Comparison of ENCODE assay signal across 9 cellular contexts in the genomic region with DNA sequence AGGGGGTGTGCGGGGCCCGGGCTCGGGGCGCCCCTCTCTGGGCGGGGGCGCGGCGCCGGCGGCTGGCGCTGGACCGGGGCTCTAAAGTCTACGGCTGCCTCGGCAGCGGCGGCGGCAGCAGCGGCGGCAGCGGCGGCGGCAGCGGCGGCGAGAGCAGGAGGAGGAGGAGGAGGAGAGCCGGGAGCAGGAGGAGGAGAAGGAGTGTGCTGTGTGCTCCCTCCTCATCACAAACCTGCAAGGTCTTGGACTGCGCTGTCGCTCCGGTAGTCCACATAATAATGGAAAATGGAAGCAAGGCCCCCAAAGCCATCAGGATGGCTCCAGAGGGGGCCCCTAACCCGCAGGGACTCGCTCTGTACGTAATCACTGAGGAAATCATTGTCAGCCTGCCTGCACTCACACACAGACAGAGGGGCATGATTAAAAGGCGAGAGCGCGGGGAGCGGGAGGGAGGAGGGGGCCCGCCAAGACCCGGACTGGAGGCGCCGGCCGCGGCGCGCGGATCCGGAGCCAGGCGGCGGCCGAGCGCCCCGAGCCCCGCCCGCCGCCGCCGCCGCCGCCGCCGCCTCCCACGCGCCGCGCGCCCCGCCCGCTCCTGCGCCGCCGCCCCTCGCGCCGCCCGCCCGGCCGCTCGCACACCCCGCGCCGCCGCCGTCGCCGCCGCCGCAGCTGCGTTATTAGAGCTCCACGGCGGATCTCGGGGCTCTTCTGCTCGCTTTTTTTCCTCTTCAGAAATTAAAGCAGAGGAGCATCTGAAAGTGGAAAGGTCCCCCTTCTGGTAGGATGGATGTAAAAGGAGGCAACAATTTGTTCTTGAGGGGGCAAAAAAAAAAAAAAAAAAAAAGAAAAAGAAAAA. TPM values are rescaled to one million over a fixed set of nuclear protein-coding genes. Genes with fewer than 3 reads are reported as not detected.
A peak's percentile ranks its signal among the peaks of the same experiment; 100 is the strongest.
DNase-seq lines count a peak whose midpoint lies in the region; FAIRE-seq and TF ChIP-seq lines count a peak whose summit lies in the region.
"Had no signal": no experiment of that assay in that cellular context is flagged by ENCODE, and none has a peak within 500 bp of the region (broad histone marks: within the 10 kb centered on the region; RNA-seq: fewer than 3 reads in every experiment).

A gene (minus strand): TSS at position 394 of the 856 bp plus-strand sequence. CDS start 1,220 bp downstream, outside the sequence.

- no peaks in the 10 kb centered on the region for H3K36me3 ChIP-seq in DOHH2 (ENCODE audit: control insufficient read depth, low read length)
- no peaks in the 10 kb centered on the region for H3K36me3 ChIP-seq in Loucy (ENCODE audit: insufficient read depth, low read length)
- no peaks in the 10 kb centered on the region for H3K36me3 ChIP-seq in adipocyte (ENCODE audit: control insufficient read depth, insufficient read depth, low read length, severe bottlenecking)
- H3K36me3 ChIP-seq in neuronal stem cell (replicated peaks in 1 of 2; ENCODE audit: control insufficient read depth in 2 of 2, insufficient read depth in 2 of 2, low read length in 2 of 2), result no peaks in the 10 kb centered on the region
- H3K36me3 ChIP-seq in transverse colon, result no peaks in the 10 kb centered on the region

- no peak within 1 kb of the TSS for H4K91ac ChIP-seq in neuronal stem cell (ENCODE audit: low read depth, low read length, poor library complexity)

- H3K9me2 ChIP-seq in DOHH2 (replicated peaks; ENCODE audit: control insufficient read depth, low read length) (no peaks in the 10 kb centered on the region), Loucy (replicated peaks; ENCODE audit: low read depth, low read length) (no peaks in the 10 kb centered on the region)

- H4K8ac ChIP-seq in neuronal stem cell (ENCODE audit: low read depth, low read length), result no peak within 1 kb of the TSS

- H2AFZ ChIP-seq in Loucy (ENCODE audit: low read length), result peak within 1 kb of the TSS; percentile 91
- H2AFZ ChIP-seq in neuronal stem cell (ENCODE audit: low read length), result peak within 1 kb of the TSS; percentile 78

- peak within 1 kb of the TSS; percentile 26 for H2BK15ac ChIP-seq in neuronal stem cell (ENCODE audit: low read length)

- DNase-seq in H54 (ENCODE audit: insufficient read length, low spot score) (peak; percentile 62), adipocyte (ENCODE audit: low read depth) (peak; percentile 96), glomerular visceral epithelial cell (ENCODE audit: extremely low spot score) (peak; percentile 80), neuronal stem cell (ENCODE audit: low spot score) (peak; percentile 95), transverse colon (peak; percentile 78)

- no peak for TF ChIP-seq EP300 in transverse colon (IDR thresholded peaks at IDR 0.05; ENCODE audit: low read depth)

- H3K79me2 ChIP-seq in DOHH2 (ENCODE audit: control insufficient read depth, low read length) (no peaks in the 10 kb centered on the region), Loucy (ENCODE audit: insufficient read depth, low read length) (peaks cover 47% of the 10 kb centered on the region)

- H3K4me1 ChIP-seq in DOHH2 (ENCODE audit: control insufficient read depth, low read length), result peaks cover 5% of the 10 kb centered on the region
- H3K4me1 ChIP-seq in Loucy (ENCODE audit: insufficient read depth, low read length, poor library complexity, severe bottlenecking), result peaks cover 43% of the 10 kb centered on the region
- peaks cover 12% of the 10 kb centered on the region for H3K4me1 ChIP-seq in adipocyte (ENCODE audit: control insufficient read depth, insufficient read depth, low read length)
- H3K4me1 ChIP-seq in neuronal stem cell (ENCODE audit: control insufficient read depth in 2 of 2, insufficient read depth in 1 of 2, low read depth in 1 of 2, low read length in 2 of 2), result peaks cover 2 to 20% of the 10 kb centered on the region in 2 donors
- peaks cover 0 to 23% (median 12%) of the 10 kb centered on the region in 4 donors for H3K4me1 ChIP-seq in transverse colon

- no peak within 1 kb of the TSS for H3K4ac ChIP-seq in neuronal stem cell (ENCODE audit: low read length)

- TF ChIP-seq POLR2A in H54 (IDR thresholded peaks at IDR 0.05; ENCODE audit: low read depth, low read length), result no peak
- TF ChIP-seq POLR2A in Raji (IDR thresholded peaks at IDR 0.05; ENCODE audit: insufficient read depth, low read depth, low read length), result peak; percentile 52; the same call in 1 of the 2 replicates
- peak; percentile 34 for TF ChIP-seq POLR2A in transverse colon (IDR thresholded peaks at IDR 0.05)

- intact Hi-C loops in transverse colon (cut with DNase I; ENCODE audit: low total_unique reads), result loop anchor here (5.0 to 10.0 kb wide), 2 partner anchors 153 to 955 kb away; a partner anchor contains a TSS

- H2BK5ac ChIP-seq in neuronal stem cell (ENCODE audit: low read length), result peak within 1 kb of the TSS; percentile 99

- H3K27ac ChIP-seq in DOHH2 (ENCODE audit: low read depth, low read length), result no peak within 1 kb of the TSS
- peak within 1 kb of the TSS; percentile 97 for H3K27ac ChIP-seq in neuronal stem cell (replicated peaks; ENCODE audit: low read length)
- peak within 1 kb of the TSS; percentile 74 to 87 (median 86) for H3K27ac ChIP-seq in transverse colon

- H3K9me3 ChIP-seq in DOHH2 (ENCODE audit: control insufficient read depth, insufficient read depth, low read length), result no peaks in the 10 kb centered on the region
- H3K9me3 ChIP-seq in Loucy (ENCODE audit: insufficient read depth, low read depth, low read length), result no peaks in the 10 kb centered on the region
- no peaks in the 10 kb centered on the region for H3K9me3 ChIP-seq in adipocyte (ENCODE audit: control insufficient read depth, low read length)
- no peaks in the 10 kb centered on the region for H3K9me3 ChIP-seq in neuronal stem cell (replicated peaks in 1 of 2; ENCODE audit: control insufficient read depth in 2 of 2, insufficient read depth in 1 of 2, low read depth in 1 of 2, low read length in 2 of 2)
- H3K9me3 ChIP-seq in transverse colon, result no peaks in the 10 kb centered on the region

- H3K18ac ChIP-seq in neuronal stem cell (ENCODE audit: low read length), result peak within 1 kb of the TSS; percentile 100

- peak within 1 kb of the TSS; percentile 91 for H2BK120ac ChIP-seq in neuronal stem cell (ENCODE audit: low read depth, low read length)

- H3K27me3 ChIP-seq in DOHH2 (ENCODE audit: control insufficient read depth, low read length), result peaks cover 47% of the 10 kb centered on the region
- H3K27me3 ChIP-seq in Loucy (ENCODE audit: insufficient read depth, low read length, poor library complexity, severe bottlenecking), result no peaks in the 10 kb centered on the region
- no peaks in the 10 kb centered on the region for H3K27me3 ChIP-seq in adipocyte (replicated peaks; ENCODE audit: control insufficient read depth, insufficient read depth, low read length)
- no peaks in the 10 kb centered on the region for H3K27me3 ChIP-seq in neuronal stem cell (ENCODE audit: control insufficient read depth in 3 of 3, insufficient read depth in 3 of 3, low read depth in 1 of 3, low read length in 3 of 3)
- peaks cover 85% of the 10 kb centered on the region for H3K27me3 ChIP-seq in transverse colon

- TF ChIP-seq CTCF in DOHH2 (IDR thresholded peaks at IDR 0.05; ENCODE audit: low read depth, low read length, poor library complexity, severe bottlenecking), result no peak
- peak; percentile 36; the same call in 1 of the 2 replicates for TF ChIP-seq CTCF in Loucy (conservative IDR thresholded peaks at IDR 0.05; ENCODE audit: low read length)
- TF ChIP-seq CTCF in transverse colon (IDR thresholded peaks at IDR 0.05), result peak in 1 of 5 experiments; percentile 14

- H3K23ac ChIP-seq in neuronal stem cell (ENCODE audit: low read depth, low read length, poor library complexity), result peak within 1 kb of the TSS; percentile 99

- H3K9ac ChIP-seq in Loucy (ENCODE audit: low read depth, low read length, poor library complexity, severe bottlenecking) (peak within 1 kb of the TSS; percentile 97), adipocyte (ENCODE audit: low read length) (peak within 1 kb of the TSS; percentile 91), neuronal stem cell (ENCODE audit: low read depth, low read length, poor library complexity) (peak within 1 kb of the TSS; percentile 91)

- H3F3A ChIP-seq in DOHH2 (ENCODE audit: control insufficient read depth, insufficient read depth) (peaks cover 15% of the 10 kb centered on the region), Loucy (ENCODE audit: low read depth) (0 out of 2 replicates have a peak, but pooled peaks cover 8% of the 10 kb centered on the region)

- FAIRE-seq in H54 (lab: Jason Lieb, UNC), result no peak
- FAIRE-seq: islet of Langerhans had no signal

- H3K4me2 ChIP-seq in DOHH2 (ENCODE audit: low read length) (peak within 1 kb of the TSS; percentile 97), Loucy (ENCODE audit: low read depth, low read length, poor library complexity, severe bottlenecking) (peak within 1 kb of the TSS; percentile 77), neuronal stem cell (ENCODE audit: insufficient read depth, low read length, poor library complexity, severe bottlenecking) (peak within 1 kb of the TSS; percentile 52)

- H3K14ac ChIP-seq in neuronal stem cell (ENCODE audit: low read length), result no peak within 1 kb of the TSS

- H2AK5ac ChIP-seq in neuronal stem cell (ENCODE audit: low read depth, low read length), result peak within 1 kb of the TSS; percentile 96

- peak within 1 kb of the TSS; percentile 89 for H3K4me3 ChIP-seq in DOHH2 (ENCODE audit: low read length)
- H3K4me3 ChIP-seq in Loucy (ENCODE audit: low read length, poor library complexity, severe bottlenecking), result peak within 1 kb of the TSS; percentile 99
- peak within 1 kb of the TSS; percentile 96 for H3K4me3 ChIP-seq in adipocyte (ENCODE audit: low read length)
- peak within 1 kb of the TSS; percentile 76 to 100 for H3K4me3 ChIP-seq in neuronal stem cell (ENCODE audit: low read length in 2 of 2)
- H3K4me3 ChIP-seq in transverse colon, result peak within 1 kb of the TSS; percentile 59 to 85 (median 67)

- peaks cover 2% of the 10 kb centered on the region for H3K79me1 ChIP-seq in neuronal stem cell (ENCODE audit: low read depth, low read length)

- WGBS in neuronal stem cell (ENCODE audit: extremely low coverage in 2 of 2, insufficient read length in 2 of 2, insufficient replicate concordance in 1 of 2), 2 donors, result no CpG with 5 or more reads among the region's 91 CpGs
- 0% methylated on average over 68 of the region's 91 CpGs; no CpG with 5 or more reads in 1 of the 2 donors for WGBS in transverse colon (ENCODE audit: low coverage in 1 of 2), 2 donors

- in situ Hi-C loops in transverse colon (cut with MboI; ENCODE audit: low pct_ligation_motif_present in 1 of 4, low pct_unique_long_range_greater_than_20kb in 1 of 4, low sequenced_read_pairs in 3 of 4), result loop anchor here in 1 of 4 donors (25.0 kb wide), 1 partner anchor 90 kb away; no protein-coding TSS in a partner anchor

- H2BK12ac ChIP-seq in neuronal stem cell (ENCODE audit: low read length), result no peak within 1 kb of the TSS

- H4K20me1 ChIP-seq in DOHH2 (ENCODE audit: control insufficient read depth, insufficient read depth, low read depth, low read length) (no peaks in the 10 kb centered on the region), Loucy (ENCODE audit: insufficient read depth, low read length, poor library complexity, severe bottlenecking) (no peaks in the 10 kb centered on the region)

RNA-seq across cellular contexts. Expression of the gene that starts here (rescaled TPM):
- 68.4 TPM for polyA plus RNA-seq in neuronal stem cell (2013, experiment 1 of 2)
- 71.0 TPM for polyA plus RNA-seq in neuronal stem cell (2013, experiment 2 of 2)
- total RNA-seq in transverse colon, result 10 to 100 TPM in 1 of 4 donors, 1 to 10 TPM in 3; 6.4 to 29.5 (median 9.0) TPM
